32 cellular contexts compared by ENCODE assay signal in the genomic region with DNA sequence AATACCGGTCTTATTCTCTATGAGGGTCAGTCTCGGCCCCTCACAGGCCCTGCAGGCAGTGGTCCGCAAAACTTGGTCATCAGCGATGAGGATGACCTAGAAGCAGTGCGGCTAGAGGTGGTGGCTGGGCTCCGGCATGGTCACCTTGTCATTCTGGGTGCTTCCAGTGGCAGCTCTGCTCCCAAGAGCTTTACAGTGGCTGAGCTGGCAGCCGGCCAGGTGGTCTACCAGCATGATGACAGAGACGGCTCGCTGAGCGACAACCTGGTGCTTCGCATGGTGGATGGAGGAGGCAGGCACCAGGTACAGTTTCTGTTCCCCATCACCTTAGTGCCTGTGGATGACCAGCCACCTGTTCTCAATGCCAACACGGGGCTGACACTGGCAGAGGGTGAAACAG. TPM values are rescaled to one million over a fixed set of nuclear protein-coding genes. Genes with fewer than 3 reads are reported as not detected.
DNase-seq lines count a peak whose midpoint lies in the region; ATAC-seq, FAIRE-seq and TF ChIP-seq lines count a peak whose summit lies in the region.
"Had no signal": no experiment of that assay in that cellular context is flagged by ENCODE, and none has a peak within 500 bp of the region (broad histone marks: within the 10 kb centered on the region; RNA-seq: fewer than 3 reads in every experiment).

No MANE protein-coding gene starts in this region.

- no peaks in the 10 kb centered on the region for H3K9me3 ChIP-seq in HUES64 (ENCODE audit: insufficient read depth, low read depth, low read length)
- no peaks in the 10 kb centered on the region for H3K9me3 ChIP-seq in hepatocyte (ENCODE audit: low read depth)
- H3K9me3 ChIP-seq in pancreas, result no peaks in the 10 kb centered on the region
- H3K9me3 ChIP-seq: colonic mucosa, heart right ventricle, stomach, tibial artery had no signal

- H2AFZ ChIP-seq in hepatocyte, result no peak overlapping the region
- H2AFZ ChIP-seq: GM23248 had no signal

- no peaks in the 10 kb centered on the region for H3K9me2 ChIP-seq in hepatocyte (replicated peaks; ENCODE audit: insufficient read depth)

- no peak overlapping the region for H3K9ac ChIP-seq in HUES64 (ENCODE audit: low read depth, low read length)
- H3K9ac ChIP-seq: BLaER1, GM23248 had no signal

- DNase-seq in COLO668 (lab: John Stamatoyannopoulos, UW; ENCODE audit: unreplicated experiment) (peak; percentile 55), hepatocyte (ENCODE audit: low spot score) (no peak), pancreas (peak in 4 of 6 donors; percentile 16 to 87 (median 55)), NCI-H226 (no peak), head of caudate nucleus (no peak), cerebellar cortex (ENCODE audit: low spot score) (no peak)
- no peak for DNase-seq in activated CD4-positive, CD25-positive, alpha-beta regulatory T cell (lab: John Stamatoyannopoulos, UW)
- DNase-seq: ACHN; activated CD4-positive, alpha-beta T cell treated with anti-CD3 and anti-CD28 coated beads for 1 hour; activated CD8-positive, alpha-beta T cell treated with anti-CD3 and anti-CD28 coated beads for 36 hours; activated naive CD4-positive, alpha-beta T cell treated with anti-CD3 and anti-CD28 coated beads, Interleukin-2, amount 50 U/mL, for 16 hours; amniotic stem cell; colonic mucosa; effector memory CD4-positive, alpha-beta T cell; foreskin keratinocyte; GM23248; heart right ventricle; mesendoderm; NCI-H1092; NCI-H1694 treated with DMSO at 0.1 percent for 48 hours; NCI-H526; occipital lobe; stimulated activated CD4-positive, alpha-beta T cell treated with anti-CD3 and anti-CD28 coated beads, Interleukin-2, amount 100 ng/mL, for 24 hours; stomach; tibial artery had no signal

- intact Hi-C loops in pancreas (cut with DNase I) (loop anchor here in 1 of 3 donors (5.0 to 10.0 kb wide), 2 partner anchors 69 to 226 kb away; no protein-coding TSS in a partner anchor), head of caudate nucleus (cut with DNase I) (loop anchor here (5.0 to 10.0 kb wide), 2 partner anchors 74 to 176 kb away; no protein-coding TSS in a partner anchor)

- TF ChIP-seq CTCF in hepatocyte (IDR thresholded peaks at IDR 0.05; ENCODE audit: poor library complexity), result no peak
- TF ChIP-seq CTCF in pancreas (IDR thresholded peaks at IDR 0.05), result no peak

- no peak overlapping the region for H3K27ac ChIP-seq in HUES64 (ENCODE audit: low read depth, low read length)
- H3K27ac ChIP-seq in hepatocyte, result no peak overlapping the region
- no peak overlapping the region for H3K27ac ChIP-seq in pancreas
- H3K27ac ChIP-seq: BLaER1, colonic mucosa, foreskin keratinocyte, GM23248, heart right ventricle, SK-N-MC, stomach, tibial artery had no signal

- peaks cover 19% of the 10 kb centered on the region for H3K27me3 ChIP-seq in HUES64 (ENCODE audit: insufficient read depth, low read length)
- no peaks in the 10 kb centered on the region for H3K27me3 ChIP-seq in hepatocyte
- no peaks in the 10 kb centered on the region for H3K27me3 ChIP-seq in pancreas
- H3K27me3 ChIP-seq: BLaER1, colonic mucosa had no signal

- H3K4me2 ChIP-seq in hepatocyte, result peak overlapping the region; percentile 98
- H3K4me2 ChIP-seq: BLaER1 had no signal

- no peak for FAIRE-seq in pancreas (lab: Jason Lieb, UNC)

- no peak for ATAC-seq in pancreas
- ATAC-seq: activated CD8-positive, alpha-beta T cell treated with anti-CD3 and anti-CD28 coated beads for 36 hours; activated T-helper 17 cell treated with anti-CD3 and anti-CD28 coated beads, Interleukin-2, amount 50 U/mL, for 72 hours; heart right ventricle; left lobe of liver had no signal

- H3K4me3 ChIP-seq in HUES64 (ENCODE audit: low read length) (peak overlapping the region; percentile 70; the same call in 1 of the 2 replicates), hepatocyte (no peak overlapping the region), pancreas (no peak overlapping the region)
- H3K4me3 ChIP-seq: BLaER1, colonic mucosa, GM23248, heart right ventricle, SK-N-MC, tibial artery had no signal

- H3K79me2 ChIP-seq in hepatocyte, result peaks cover 15% of the 10 kb centered on the region

- peaks cover 4% of the 10 kb centered on the region; the same call in 1 of the 2 replicates for H3K4me1 ChIP-seq in HUES64 (ENCODE audit: insufficient read depth, low read length)
- H3K4me1 ChIP-seq in hepatocyte (ENCODE audit: insufficient read depth), result peaks cover 11% of the 10 kb centered on the region
- H3K4me1 ChIP-seq in pancreas, result no peaks in the 10 kb centered on the region
- H3K4me1 ChIP-seq: BLaER1, colonic mucosa had no signal

- WGBS in HUES64, result 96% methylated on average over 12 of the region's 12 CpGs
- 96% methylated on average over 12 of the region's 12 CpGs for WGBS in hepatocyte (ENCODE audit: low lambda C conversion rate, missing lambda C conversion rate)
- WGBS in pancreas, 2 donors, result 80 to 83% methylated on average over 12 of the region's 12 CpGs

- no peaks in the 10 kb centered on the region for H4K20me1 ChIP-seq in hepatocyte (ENCODE audit: insufficient read depth, poor library complexity, severe bottlenecking)
- H4K20me1 ChIP-seq: BLaER1 had no signal

- H3K36me3 ChIP-seq in HUES64 (ENCODE audit: insufficient read depth, low read length) (peaks cover 26% of the 10 kb centered on the region), hepatocyte (replicated peaks; ENCODE audit: insufficient read depth, low read depth) (no peaks in the 10 kb centered on the region), pancreas (no peaks in the 10 kb centered on the region)
- H3K36me3 ChIP-seq: BLaER1, colonic mucosa, heart right ventricle, stomach, tibial artery had no signal

RNA-seq across cellular contexts. Expression of gene FREM2, which starts 1.8 kb away (rescaled TPM):
- 7.1 TPM for polyA plus RNA-seq in HUES64 (2013, experiment 1 of 2)
- polyA plus RNA-seq in HUES64 (2013, experiment 2 of 2), result 8.0 TPM
- total RNA-seq in hepatocyte (17.8 and 21.2 TPM in 2 replicates), pancreas (1 to 10 TPM; 2.4 to 9.8 (median 8.0) TPM)
- polyA plus RNA-seq in hepatocyte (2.2 and 2.3 TPM in 2 replicates), pancreas (1 to 10 TPM; 1.4 to 2.3 TPM)
- total RNA-seq: activated CD8-positive, alpha-beta T cell treated with anti-CD3 and anti-CD28 coated beads for 36 hours; activated T-helper 17 cell treated with anti-CD3 and anti-CD28 coated beads, Interleukin-2, amount 50 U/mL, for 72 hours; bronchial epithelial cell; GM23248 had no signal
- polyA plus RNA-seq: GM23248, smooth muscle cell had no signal

Comparison
In these comparisons a context has a peak if more than half of its experiments do, and no peak if none do; other contexts are left out.
1. DNase-seq: peak in COLO668 (single experiment) and pancreas (4 of 6); none in hepatocyte (single experiment), NCI-H226 (single experiment), head of caudate nucleus (0 of 42), cerebellar cortex (single experiment) and activated CD4-positive, CD25-positive, alpha-beta regulatory T cell (0 of 4).